Comparison of ENCODE assay signal across 8 cellular contexts in the genomic region with DNA sequence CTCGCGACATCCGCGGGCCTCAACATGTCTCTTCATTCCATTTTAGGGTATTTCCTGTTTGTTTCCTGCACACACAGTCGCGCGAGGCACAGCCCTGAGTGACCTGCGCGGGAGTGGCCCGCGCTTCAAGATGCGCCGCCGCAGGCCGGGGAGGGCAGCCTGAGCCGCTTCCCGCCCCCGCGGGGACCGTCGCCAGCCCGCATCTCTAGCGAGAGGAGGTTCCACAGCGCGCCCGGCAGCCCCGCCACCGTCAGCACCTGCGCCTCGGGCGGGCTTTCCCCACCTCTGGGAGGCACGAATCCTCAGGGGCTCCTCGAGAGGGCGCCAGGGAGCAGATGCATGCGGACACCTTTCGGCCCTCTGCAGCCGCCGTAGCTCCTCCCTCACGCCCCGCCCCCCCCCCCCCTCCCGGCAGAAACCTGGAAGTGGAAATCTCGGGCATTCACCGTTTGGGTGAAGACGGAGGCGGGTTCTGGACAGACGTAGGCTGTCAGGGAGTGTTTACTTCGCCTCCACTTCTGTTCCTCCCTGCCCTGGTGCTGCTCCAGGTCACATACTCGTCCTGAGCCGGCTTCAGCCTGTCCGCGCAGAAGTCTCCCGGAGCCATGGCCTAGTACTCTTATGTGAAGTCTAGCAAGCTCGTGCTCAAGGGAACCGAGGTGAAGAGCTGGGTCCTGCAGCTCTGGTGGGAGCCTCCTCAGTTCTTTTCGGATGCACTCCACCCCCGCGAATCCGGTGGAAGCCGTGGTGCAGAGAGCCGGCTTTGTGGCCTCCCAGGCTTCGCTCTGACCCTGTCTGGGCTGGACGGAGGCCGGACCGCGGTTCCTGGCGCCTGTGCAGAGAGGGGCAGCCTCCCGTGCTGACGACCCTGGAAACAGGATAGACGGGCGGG.
DNase-seq lines count a peak whose midpoint lies in the region; ATAC-seq and TF ChIP-seq lines count a peak whose summit lies in the region.

No MANE protein-coding gene starts in this region.

- H3K27me3 Mint-ChIP-seq in T-cell = no peaks in the 10 kb centered on the region

- POLR2A ChIA-PET in HCT116 (lab: Charles Lee) = interaction anchor here (0.6 to 1.0 kb wide), 3 partner anchors 22 to 209 kb away, joined by 4 to 6 read pairs (median 4); no protein-coding TSS in a partner anchor
- POLR2A ChIA-PET in T-cell (lab: Charles Lee) = interaction anchor here (0.6 kb wide), 4 partner anchors 8 to 1236 kb away, joined by 3 to 5 read pairs (median 4); no protein-coding TSS in a partner anchor

- intact Hi-C loops in HCT116 (cut with micrococcal nuclease) (loop anchor here (10.0 kb wide), 1 partner anchor 208 kb away; no protein-coding TSS in a partner anchor), left ventricle myocardium superior (cut with micrococcal nuclease) (no loop called here), vagina (cut with DNase I) (no loop called here)

- H3K27ac ChIP-seq in HCT116 (ENCODE audit: low read depth, low read length) (peak overlapping the region; percentile 70), rectal smooth muscle tissue (ENCODE audit: low read depth, low read length) (peak overlapping the region; percentile 68), vagina (peak overlapping the region; percentile 47)

- H3K79me2 ChIP-seq in HCT116 (ENCODE audit: insufficient read depth, low read length) = no peaks in the 10 kb centered on the region

- TF ChIP-seq POLR2A in HCT116 (IDR thresholded peaks at IDR 0.05; ENCODE audit: borderline replicate concordance, extremely low read depth, insufficient read depth, insufficient read length) (peak; percentile 72), vagina (IDR thresholded peaks at IDR 0.05) (no peak)

- no peak for TF ChIP-seq RAD21 in HCT116 (IDR thresholded peaks at IDR 0.05; ENCODE audit: low read depth)

- H2AFZ ChIP-seq in HCT116 (ENCODE audit: low read depth, low read length, poor library complexity, severe bottlenecking) = peak overlapping the region; percentile 24

- peaks cover 3 to 4% (median 4%) of the 10 kb centered on the region in 3 donors for H3K9me3 Mint-ChIP-seq in T-cell

- BruUV-seq in HCT116 (replicated peaks; lab: Mats Ljungman, UMichigan) = TSS peak; percentile 73

- peak overlapping the region; percentile 92 to 95 for H3K27ac Mint-ChIP-seq in T-cell

- CTCF ChIA-PET in HCT116 (lab: Charles Lee) (interaction anchor here (0.7 kb wide), 1 partner anchor 20 kb away, joined by 3 read pairs; no protein-coding TSS in a partner anchor), T-cell (lab: Charles Lee) (interaction anchor here in 1 of 2 donors (0.6 to 1.3 kb wide), 4 partner anchors 15 to 1327 kb away, joined by 3 to 6 read pairs (median 4); no protein-coding TSS in a partner anchor)

- H3K4me3 ChIP-seq in HCT116 (replicated peaks in 1 of 2; ENCODE audit: low read depth in 1 of 2, low read length in 2 of 2) = peak overlapping the region; percentile 66 to 91
- peak overlapping the region; percentile 87 for H3K4me3 ChIP-seq in rectal smooth muscle tissue (ENCODE audit: low read length)
- H3K4me3 ChIP-seq in vagina = peak overlapping the region; percentile 35 to 69

- H3K4me2 ChIP-seq in HCT116 (ENCODE audit: low read length) = peak overlapping the region; percentile 65

- no peaks in the 10 kb centered on the region for H3K9me2 ChIP-seq in HCT116 (ENCODE audit: insufficient read depth)

- TF ChIP-seq CTCF in HCT116 (IDR thresholded peaks at IDR 0.05 in 2 of 3, conservative IDR thresholded peaks at IDR 0.05 in 1 of 3; ENCODE audit: borderline replicate concordance in 1 of 3, insufficient read depth in 1 of 3, low read depth in 2 of 3, low read length in 2 of 3) = peak; percentile 17 to 63 (median 52); a peak in 4 of 6 replicates
- peak in 1 of 3 experiments; percentile 50 for TF ChIP-seq CTCF in vagina (IDR thresholded peaks at IDR 0.05)

- peaks cover 15% of the 10 kb centered on the region for H3K36me3 Mint-ChIP-seq in T-cell

- RAD21 ChIA-PET in HCT116 (lab: Charles Lee; ENCODE audit: low non-redundant PET in 1 of 2, low total read pairs in 2 of 2, uncharacterized antibody in 2 of 2, unreplicated experiment in 2 of 2) = no interaction called here

- DNase-seq in HCT116 (ENCODE audit: low read depth, low spot score) (peak; percentile 68), NCI-H1092 treated with DMSO at 0.1 percent for 48 hours (lab: John Stamatoyannopoulos, UW) (peak; percentile 74), T-cell (peak; percentile 64 to 94 (median 88)), amniotic stem cell (lab: John Stamatoyannopoulos, UW) (peak; percentile 1), left ventricle myocardium superior (peak; percentile 86), vagina (ENCODE audit: extremely low spot score in 2 of 2) (no peak)

- no peaks in the 10 kb centered on the region for H3K27me3 ChIP-seq in HCT116 (ENCODE audit: insufficient read depth, low read length)
- no peaks in the 10 kb centered on the region for H3K27me3 ChIP-seq in rectal smooth muscle tissue (ENCODE audit: control insufficient read depth, insufficient read depth, low read length)
- no peaks in the 10 kb centered on the region for H3K27me3 ChIP-seq in vagina

- H3K36me3 ChIP-seq in ES-I3 (ENCODE audit: insufficient read depth, low read length) = no peaks in the 10 kb centered on the region
- no peaks in the 10 kb centered on the region for H3K36me3 ChIP-seq in HCT116 (ENCODE audit: control insufficient read depth in 1 of 2, insufficient read depth in 2 of 2, low read length in 2 of 2)
- no peaks in the 10 kb centered on the region for H3K36me3 ChIP-seq in rectal smooth muscle tissue (ENCODE audit: control insufficient read depth, insufficient read depth, low read length)
- no peaks in the 10 kb centered on the region for H3K36me3 ChIP-seq in vagina

- H3K9me3 ChIP-seq in ES-I3 (ENCODE audit: control insufficient read depth, insufficient read depth, low read length) = no peaks in the 10 kb centered on the region
- no peaks in the 10 kb centered on the region for H3K9me3 ChIP-seq in HCT116 (ENCODE audit: control insufficient read depth in 1 of 2, insufficient read depth in 1 of 2, low read depth in 1 of 2, low read length in 2 of 2)
- no peaks in the 10 kb centered on the region for H3K9me3 ChIP-seq in vagina

- H3K9ac ChIP-seq in ES-I3 (ENCODE audit: low read depth, low read length) (peak overlapping the region; percentile 86; the same call in 1 of the 2 replicates), HCT116 (ENCODE audit: low read length) (peak overlapping the region; percentile 73), rectal smooth muscle tissue (ENCODE audit: low read length) (peak overlapping the region; percentile 77)

- peak overlapping the region; percentile 83 to 95 (median 91) for H3K4me3 Mint-ChIP-seq in T-cell

- peaks cover 39 to 51% (median 41%) of the 10 kb centered on the region in 3 donors for H3K4me1 Mint-ChIP-seq in T-cell

- ATAC-seq in HCT116 = peak; percentile 96
- ATAC-seq in T-cell (replicated peaks in 1 of 4) = peak; percentile 89 to 95 (median 92)
- peak; percentile 91 for ATAC-seq in left ventricle myocardium superior

- H3K4me1 ChIP-seq in ES-I3 (ENCODE audit: insufficient read depth, low read length) = no peaks in the 10 kb centered on the region
- peaks cover 0 to 5% of the 10 kb centered on the region in 2 experiments; a peak in 1 of 4 replicates for H3K4me1 ChIP-seq in HCT116 (ENCODE audit: control insufficient read depth in 1 of 2, insufficient read depth in 2 of 2, low read length in 2 of 2)
- no peaks in the 10 kb centered on the region for H3K4me1 ChIP-seq in rectal smooth muscle tissue (ENCODE audit: control insufficient read depth, insufficient read depth, low read length)
- H3K4me1 ChIP-seq in vagina = peaks cover 8% of the 10 kb centered on the region

- H4K20me1 ChIP-seq in HCT116 (ENCODE audit: insufficient read depth) = no peaks in the 10 kb centered on the region

TF ChIP-seq in HCT116, 20 proteins besides CTCF, POLR2A, EP300 and RAD21 (continues in another document):
- no peak for TF ChIP-seq SRF (IDR thresholded peaks at IDR 0.05; ENCODE audit: low read depth)
- TF ChIP-seq, protein P1, sequence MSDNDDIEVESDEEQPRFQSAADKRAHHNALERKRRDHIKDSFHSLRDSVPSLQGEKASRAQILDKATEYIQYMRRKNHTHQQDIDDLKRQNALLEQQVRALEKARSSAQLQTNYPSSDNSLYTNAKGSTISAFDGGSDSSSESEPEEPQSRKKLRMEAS (IDR thresholded peaks at IDR 0.05) = peak; percentile 59
- TF ChIP-seq POLR2AphosphoS5 (IDR thresholded peaks at IDR 0.05; ENCODE audit: low read depth, low read length) = peak; percentile 88
- peak; percentile 47 for TF ChIP-seq SP1 (IDR thresholded peaks at IDR 0.05; ENCODE audit: low read depth)
- no peak for TF ChIP-seq ZNF274 (IDR thresholded peaks at IDR 0.05; ENCODE audit: low read depth, low read length)
- peak; percentile 63 for TF ChIP-seq ELF1 (IDR thresholded peaks at IDR 0.05; ENCODE audit: borderline replicate concordance, low read depth)
- TF ChIP-seq, protein P2, sequence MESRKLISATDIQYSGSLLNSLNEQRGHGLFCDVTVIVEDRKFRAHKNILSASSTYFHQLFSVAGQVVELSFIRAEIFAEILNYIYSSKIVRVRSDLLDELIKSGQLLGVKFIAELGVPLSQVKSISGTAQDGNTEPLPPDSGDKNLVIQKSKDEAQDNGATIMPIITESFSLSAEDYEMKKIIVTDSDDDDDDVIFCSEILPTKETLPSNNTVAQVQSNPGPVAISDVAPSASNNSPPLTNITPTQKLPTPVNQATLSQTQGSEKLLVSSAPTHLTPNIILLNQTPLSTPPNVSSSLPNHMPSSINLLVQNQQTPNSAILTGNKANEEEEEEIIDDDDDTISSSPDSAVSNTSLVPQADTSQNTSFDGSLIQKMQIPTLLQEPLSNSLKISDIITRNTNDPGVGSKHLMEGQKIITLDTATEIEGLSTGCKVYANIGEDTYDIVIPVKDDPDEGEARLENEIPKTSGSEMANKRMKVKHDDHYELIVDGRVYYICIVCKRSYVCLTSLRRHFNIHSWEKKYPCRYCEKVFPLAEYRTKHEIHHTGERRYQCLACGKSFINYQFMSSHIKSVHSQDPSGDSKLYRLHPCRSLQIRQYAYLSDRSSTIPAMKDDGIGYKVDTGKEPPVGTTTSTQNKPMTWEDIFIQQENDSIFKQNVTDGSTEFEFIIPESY (IDR thresholded peaks at IDR 0.05; ENCODE audit: extremely low read depth, insufficient replicate concordance, low read length) = peak; percentile 22
- TF ChIP-seq EGR1 (IDR thresholded peaks at IDR 0.05; ENCODE audit: low read depth) = peak; percentile 57
- no peak for TF ChIP-seq JUND (IDR thresholded peaks at IDR 0.05)
- peak; percentile 45 for TF ChIP-seq YY1 (IDR thresholded peaks at IDR 0.05; ENCODE audit: extremely low read depth, insufficient replicate concordance, low read depth, low read length)
- peak; percentile 76 for TF ChIP-seq SIN3A (IDR thresholded peaks at IDR 0.05; ENCODE audit: low read depth)
- TF ChIP-seq, protein P3, sequence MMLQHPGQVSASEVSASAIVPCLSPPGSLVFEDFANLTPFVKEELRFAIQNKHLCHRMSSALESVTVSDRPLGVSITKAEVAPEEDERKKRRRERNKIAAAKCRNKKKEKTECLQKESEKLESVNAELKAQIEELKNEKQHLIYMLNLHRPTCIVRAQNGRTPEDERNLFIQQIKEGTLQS (IDR thresholded peaks at IDR 0.05) = no peak
- no peak for TF ChIP-seq TCF7L2 (IDR thresholded peaks at IDR 0.05; ENCODE audit: borderline replicate concordance, extremely low read depth, insufficient read depth, insufficient read length)
- no peak for TF ChIP-seq CEBPB (IDR thresholded peaks at IDR 0.05; ENCODE audit: low read depth)

Comparison
In these comparisons a context has a peak if more than half of its experiments do, and no peak if none do; other contexts are left out.
1. DNase-seq: peak in HCT116 (single experiment), NCI-H1092 treated with DMSO at 0.1 percent for 48 hours (single experiment), T-cell (34 of 34), amniotic stem cell (single experiment) and left ventricle myocardium superior (single experiment); none in vagina (0 of 2).
2. Peak in every context shown above with its lines, with median percentiles within 50 percentile points of each other: H3K9ac ChIP-seq, ATAC-seq, H3K27ac ChIP-seq and H3K4me3 ChIP-seq.